ENCODE assay signal across 10 cellular contexts in genomic region chr2:105800036-105800755, GRCh38. TPM values are rescaled to one million over a fixed set of nuclear protein-coding genes. Genes with fewer than 3 reads are reported as not detected.
DNase-seq lines count a peak whose midpoint lies in the region; ATAC-seq and TF ChIP-seq lines count a peak whose summit lies in the region.
"Had no signal": no experiment of that assay in that cellular context is flagged by ENCODE, and none has a peak within 500 bp of the region (broad histone marks: within the 10 kb centered on the region; RNA-seq: fewer than 3 reads in every experiment).

No MANE protein-coding gene starts in this region.

- H3K27me3 Mint-ChIP-seq in activated naive CD4-positive, alpha-beta T cell treated with anti-CD3 and anti-CD28 coated beads, Interleukin-2, amount 50 U/mL, for 24 hours, result no peaks in the 10 kb centered on the region
- no peaks in the 10 kb centered on the region for H3K27me3 Mint-ChIP-seq in activated CD4-positive, alpha-beta memory T cell treated with anti-CD3 and anti-CD28 coated beads for 36 hours

- H3K4me3 ChIP-seq in transverse colon, result no peak overlapping the region

- ATAC-seq in left ventricle myocardium superior, result peak; percentile 42
- no peak for ATAC-seq in HG03025 (IDR thresholded peaks at IDR 0.05; ENCODE audit: low FRiP score, unreplicated experiment)
- ATAC-seq in GM18907 (IDR thresholded peaks at IDR 0.05; ENCODE audit: unreplicated experiment), result no peak

- intact Hi-C loops in activated CD4-positive, alpha-beta memory T cell treated with anti-CD3 and anti-CD28 coated beads for 36 hours (cut with micrococcal nuclease), result no loop called here
- intact Hi-C loops in left ventricle myocardium superior (cut with micrococcal nuclease), result no loop called here
- intact Hi-C loops in transverse colon (cut with DNase I; ENCODE audit: low total_unique reads), result no loop called here

- H3K9me3 Mint-ChIP-seq in activated naive CD4-positive, alpha-beta T cell treated with anti-CD3 and anti-CD28 coated beads, Interleukin-2, amount 50 U/mL, for 24 hours, result no peaks in the 10 kb centered on the region
- no peaks in the 10 kb centered on the region for H3K9me3 Mint-ChIP-seq in activated CD4-positive, alpha-beta memory T cell treated with anti-CD3 and anti-CD28 coated beads for 36 hours

- WGBS in transverse colon (ENCODE audit: low coverage in 1 of 2), 2 donors, result 80 to 86% methylated on average over 8 to 10 of the region's 10 CpGs

- peaks cover 19% of the 10 kb centered on the region for H3K36me3 Mint-ChIP-seq in activated naive CD4-positive, alpha-beta T cell treated with anti-CD3 and anti-CD28 coated beads, Interleukin-2, amount 50 U/mL, for 24 hours
- peaks cover 29% of the 10 kb centered on the region for H3K36me3 Mint-ChIP-seq in activated CD4-positive, alpha-beta memory T cell treated with anti-CD3 and anti-CD28 coated beads for 36 hours

- peak overlapping the region; percentile 95 for H3K27ac Mint-ChIP-seq in activated naive CD4-positive, alpha-beta T cell treated with anti-CD3 and anti-CD28 coated beads, Interleukin-2, amount 50 U/mL, for 24 hours
- peak overlapping the region; percentile 87 for H3K27ac Mint-ChIP-seq in activated CD4-positive, alpha-beta memory T cell treated with anti-CD3 and anti-CD28 coated beads for 36 hours

- peak overlapping the region; percentile 60 for H3K4me3 Mint-ChIP-seq in activated naive CD4-positive, alpha-beta T cell treated with anti-CD3 and anti-CD28 coated beads, Interleukin-2, amount 50 U/mL, for 24 hours
- no peak overlapping the region for H3K4me3 Mint-ChIP-seq in activated CD4-positive, alpha-beta memory T cell treated with anti-CD3 and anti-CD28 coated beads for 36 hours

- H3K4me1 ChIP-seq in transverse colon, result peaks cover 47 to 88% (median 70%) of the 10 kb centered on the region in 4 donors

- H3K27me3 ChIP-seq in transverse colon, result no peaks in the 10 kb centered on the region

- POLR2A ChIA-PET in activated CD4-positive, alpha-beta memory T cell treated with anti-CD3 and anti-CD28 coated beads for 36 hours (lab: Charles Lee), result interaction anchor here (1.0 to 3.3 kb wide), 3 partner anchors 9 to 54 kb away, joined by 3 to 20 read pairs (median 6); no protein-coding TSS in a partner anchor

- DNase-seq in activated naive CD4-positive, alpha-beta T cell treated with anti-CD3 and anti-CD28 coated beads, Interleukin-2, amount 50 U/mL, for 16 hours, result no peak
- DNase-seq in activated CD4-positive, alpha-beta memory T cell treated with anti-CD3 and anti-CD28 coated beads for 36 hours, result no peak
- DNase-seq in left ventricle myocardium superior, result no peak
- no peak for DNase-seq in transverse colon
- DNase-seq in occipital lobe (lab: John Stamatoyannopoulos, UW), result no peak
- DNase-seq: C1 segment of cervical spinal cord; stimulated activated CD4-positive, alpha-beta T cell treated with anti-CD3 and anti-CD28 coated beads, Interleukin-15, amount 100 ng/mL, for 24 hours had no signal

- TF ChIP-seq EP300 in transverse colon (IDR thresholded peaks at IDR 0.05; ENCODE audit: low read depth), result no peak

- CTCF ChIA-PET in activated CD4-positive, alpha-beta memory T cell treated with anti-CD3 and anti-CD28 coated beads for 36 hours (lab: Charles Lee), result interaction anchor here (0.8 to 2.6 kb wide), 3 partner anchors 23 to 53 kb away, joined by 3 to 9 read pairs (median 3); no protein-coding TSS in a partner anchor

- TF ChIP-seq POLR2A in transverse colon (IDR thresholded peaks at IDR 0.05), result no peak

- TF ChIP-seq CTCF in transverse colon (IDR thresholded peaks at IDR 0.05), result no peak

- in situ Hi-C loops in transverse colon (cut with MboI; ENCODE audit: low pct_ligation_motif_present in 1 of 4, low pct_unique_long_range_greater_than_20kb in 1 of 4, low sequenced_read_pairs in 3 of 4), result no loop called here

- H3K27ac ChIP-seq in transverse colon, result peak overlapping the region in 3 of 4 donors; percentile 22 to 76 (median 70)

- peaks cover 100% of the 10 kb centered on the region for H3K4me1 Mint-ChIP-seq in activated naive CD4-positive, alpha-beta T cell treated with anti-CD3 and anti-CD28 coated beads, Interleukin-2, amount 50 U/mL, for 24 hours
- H3K4me1 Mint-ChIP-seq in activated CD4-positive, alpha-beta memory T cell treated with anti-CD3 and anti-CD28 coated beads for 36 hours (ENCODE audit: low read depth), result peaks cover 99% of the 10 kb centered on the region

- H3K36me3 ChIP-seq in transverse colon, result no peaks in the 10 kb centered on the region

- H3K9me3 ChIP-seq in transverse colon, result no peaks in the 10 kb centered on the region

RNA-seq across cellular contexts. Expression of gene NCK2, which starts 55.5 kb away (rescaled TPM):
- 10 to 100 TPM; 81.8 to 85.8 TPM for total RNA-seq in activated CD4-positive, alpha-beta memory T cell treated with anti-CD3 and anti-CD28 coated beads for 36 hours
- total RNA-seq in left ventricle myocardium superior (39.9 TPM), transverse colon (10 to 100 TPM; 42.2 to 74.1 (median 59.9) TPM), occipital lobe (86.1 TPM)
